25 cellular contexts compared by ENCODE assay signal in genomic region chr1:221635305-221635704, GRCh38.
"Had no signal": no experiment of that assay in that cellular context is flagged by ENCODE, and none has a peak within 500 bp of the region (broad histone marks: within the 10 kb centered on the region; RNA-seq: fewer than 3 reads in every experiment).

No MANE protein-coding gene starts in this region.

- H3K4me1 ChIP-seq: psoas muscle, stomach had no signal

- H3K27me3 Mint-ChIP-seq: naive B cell had no signal

- H3K27ac Mint-ChIP-seq: mesothelial cell of epicardium; nephron progenitor cell; stimulated activated effector memory CD8-positive, alpha-beta T cell treated with anti-CD3 and anti-CD28 coated beads, Interleukin-12 subunit alpha, Interleukin-12 subunit beta, amount 100 ng/mL, for 72 hours had no signal

- H3K4me3 ChIP-seq: coronary artery, gastrocnemius medialis, lung, mucosa of descending colon, ovary, psoas muscle, sigmoid colon, stomach, thyroid gland had no signal

- H3K4me3 Mint-ChIP-seq: mesothelial cell of epicardium; naive B cell; nephron progenitor cell; stimulated activated effector memory CD8-positive, alpha-beta T cell treated with anti-CD3 and anti-CD28 coated beads, Interleukin-12 subunit alpha, Interleukin-12 subunit beta, amount 100 ng/mL, for 72 hours had no signal

- H3K36me3 Mint-ChIP-seq: mesothelial cell of epicardium; naive B cell; stimulated activated effector memory CD8-positive, alpha-beta T cell treated with anti-CD3 and anti-CD28 coated beads, Interleukin-12 subunit alpha, Interleukin-12 subunit beta, amount 100 ng/mL, for 72 hours had no signal

- H3K27ac ChIP-seq: coronary artery, gastrocnemius medialis, ovary, psoas muscle, sigmoid colon, stomach, thyroid gland had no signal

- DNase-seq: dermis blood vessel endothelial cell; effector memory CD4-positive, alpha-beta T cell; gastrocnemius medialis; head of caudate nucleus; kidney; mucosa of descending colon; naive B cell; nephron progenitor cell; nucleus accumbens; ovary; posterior cingulate gyrus; psoas muscle; right cardiac atrium; sigmoid colon; stimulated activated CD4-positive, alpha-beta T cell treated with anti-CD3 and anti-CD28 coated beads, Interleukin-2, amount 100 ng/mL, for 24 hours; stimulated activated CD4-positive, alpha-beta T cell treated with anti-CD3 and anti-CD28 coated beads, Interleukin-4, amount 100 ng/mL, for 24 hours; stimulated activated naive CD4-positive, alpha-beta T cell treated with Interleukin-2 at 50 U/mL for 16 hours; stomach; thyroid gland had no signal

- H3K9me3 Mint-ChIP-seq: nephron progenitor cell; stimulated activated effector memory CD8-positive, alpha-beta T cell treated with anti-CD3 and anti-CD28 coated beads, Interleukin-12 subunit alpha, Interleukin-12 subunit beta, amount 100 ng/mL, for 72 hours had no signal

- ATAC-seq: gastrocnemius medialis; left lobe of liver; mucosa of descending colon; psoas muscle; right cardiac atrium; stimulated activated effector memory CD8-positive, alpha-beta T cell treated with anti-CD3 and anti-CD28 coated beads, Interleukin-12 subunit alpha, Interleukin-12 subunit beta, amount 100 ng/mL, for 72 hours had no signal

- H3K4me1 Mint-ChIP-seq: naive B cell; stimulated activated effector memory CD8-positive, alpha-beta T cell treated with anti-CD3 and anti-CD28 coated beads, Interleukin-12 subunit alpha, Interleukin-12 subunit beta, amount 100 ng/mL, for 72 hours had no signal

- FAIRE-seq: endothelial cell of umbilical vein, kidney had no signal

- H3K9me3 ChIP-seq: gastrocnemius medialis, mucosa of descending colon, ovary, psoas muscle, sigmoid colon, stomach, thyroid gland had no signal

- H3K27me3 ChIP-seq: gastrocnemius medialis, ovary, sigmoid colon, stomach, thyroid gland had no signal

- H3K36me3 ChIP-seq: gastrocnemius medialis, ovary, sigmoid colon, stomach, thyroid gland had no signal
